In the genomic region with DNA sequence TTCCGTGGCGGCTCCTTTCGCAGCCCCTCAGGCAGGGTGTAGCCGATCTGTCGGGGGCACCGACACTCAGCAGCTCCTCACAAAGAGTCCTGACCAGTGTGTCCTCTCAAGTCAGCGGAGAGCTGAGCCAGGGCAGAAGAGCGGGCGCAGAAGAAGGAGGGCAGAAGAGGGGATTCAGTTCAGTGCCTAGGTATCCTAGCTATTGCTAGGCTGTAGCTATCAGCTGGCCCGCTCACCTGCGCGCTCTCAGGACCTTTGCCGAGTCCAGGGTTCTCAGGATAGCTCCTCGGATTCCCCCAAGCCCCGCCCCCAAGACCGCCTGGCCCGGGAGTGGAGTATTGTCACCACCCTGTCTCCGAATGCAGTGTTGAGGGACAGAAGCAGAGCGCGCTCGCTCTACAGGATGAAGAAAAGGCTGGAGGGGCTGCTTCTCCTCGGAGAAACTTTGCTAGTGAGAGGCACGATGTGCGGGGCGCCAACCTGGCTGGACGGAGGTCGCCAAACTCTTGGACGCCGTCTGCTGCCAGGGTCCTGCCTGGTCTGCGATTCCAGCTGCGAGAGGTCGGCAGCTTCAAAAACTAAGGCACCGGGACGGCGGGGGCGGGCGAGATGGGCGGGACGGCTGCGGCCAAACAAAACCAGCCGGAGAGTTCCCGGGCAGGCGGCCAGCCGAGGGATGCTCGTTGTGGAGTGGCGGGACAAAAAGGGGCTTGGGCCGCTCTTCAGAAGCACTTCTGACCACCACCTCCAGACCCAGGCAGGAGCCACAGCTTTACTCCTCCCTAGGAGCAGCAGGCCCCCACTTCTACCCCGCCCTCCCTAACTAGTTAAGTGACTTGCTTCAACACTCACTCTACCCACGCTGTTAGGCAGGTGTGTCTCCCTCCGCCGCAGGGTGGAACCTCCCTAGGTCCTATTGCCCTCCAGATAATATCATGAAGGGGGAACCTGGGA, we compare ENCODE assay signal across 8 cellular contexts. TPM values are rescaled to one million over a fixed set of nuclear protein-coding genes. Genes with fewer than 3 reads are reported as not detected.
DNase-seq lines count a peak whose midpoint lies in the region; ATAC-seq and TF ChIP-seq lines count a peak whose summit lies in the region.

XKRX (minus strand) TSS at position 258 of the 954 bp plus-strand sequence. CDS start 613 bp downstream, outside the sequence.

- H3K9me3 Mint-ChIP-seq in CD4-positive, alpha-beta T cell, result no peaks in the 10 kb centered on the region

- H3K9ac ChIP-seq in duodenal mucosa (ENCODE audit: low read depth in 1 of 2, low read length in 2 of 2), result peak within 1 kb of the TSS in 1 of 2 donors; percentile 25

- peak within 1 kb of the TSS; percentile 13 for H3K27ac ChIP-seq in CD4-positive, alpha-beta T cell (ENCODE audit: low read depth, low read length)
- no peak within 1 kb of the TSS for H3K27ac ChIP-seq in duodenal mucosa (ENCODE audit: low read depth, low read length)
- H3K27ac ChIP-seq in stomach, result no peak within 1 kb of the TSS

- peaks cover 55% of the 10 kb centered on the region for H3K4me1 Mint-ChIP-seq in CD4-positive, alpha-beta T cell (ENCODE audit: low read depth)

- no peaks in the 10 kb centered on the region for H3K27me3 ChIP-seq in CD4-positive, alpha-beta T cell (ENCODE audit: control insufficient read depth, insufficient read depth, low read length)
- H3K27me3 ChIP-seq in duodenal mucosa (ENCODE audit: control insufficient read depth in 1 of 2, insufficient read depth in 2 of 2, low read length in 2 of 2) (no peaks in the 10 kb centered on the region), stomach (peaks cover 0 to 18% (median 0%) of the 10 kb centered on the region in 3 donors)

- 1 to 37% (median 5%) methylated on average over 23 to 51 of the region's 51 CpGs for WGBS in stomach, 5 donors

- H3K9me3 ChIP-seq in CD4-positive, alpha-beta T cell (ENCODE audit: control insufficient read depth, low read length), result no peaks in the 10 kb centered on the region
- H3K9me3 ChIP-seq in duodenal mucosa (ENCODE audit: control insufficient read depth in 1 of 2, low read length in 2 of 2), result no peaks in the 10 kb centered on the region
- peaks cover 0 to 7% (median 4%) of the 10 kb centered on the region in 4 donors for H3K9me3 ChIP-seq in stomach

- in situ Hi-C loops in KBM-7 (cut with MboI; ENCODE audit: low pct_unique_long_range_greater_than_20kb, low sequenced_read_pairs), result no loop called here

- POLR2A ChIA-PET in CD4-positive, alpha-beta T cell (lab: Charles Lee), result interaction anchor here (1.0 kb wide), 1 partner anchor 10 kb away, joined by 4 read pairs; no protein-coding TSS in a partner anchor

- no peaks in the 10 kb centered on the region for H3K36me3 Mint-ChIP-seq in CD4-positive, alpha-beta T cell (ENCODE audit: low read depth)

- no peak for TF ChIP-seq EP300 in stomach (IDR thresholded peaks at IDR 0.05)

- ATAC-seq in CD4-positive, alpha-beta T cell (ENCODE audit: poor library complexity), result peak; percentile 86
- ATAC-seq in GM19468 (IDR thresholded peaks at IDR 0.05; ENCODE audit: extremely low read depth, unreplicated experiment) (peak; percentile 42), HG03571 (IDR thresholded peaks at IDR 0.05; ENCODE audit: unreplicated experiment) (no peak)

- H3K27me3 Mint-ChIP-seq in CD4-positive, alpha-beta T cell, result no peaks in the 10 kb centered on the region

- DNase-seq in CD4-positive, alpha-beta T cell, result peak in 9 of 10 experiments; percentile 1 to 42 (median 26)
- DNase-seq in KBM-7, result peak; percentile 49
- DNase-seq in activated CD4-positive, alpha-beta T cell treated with anti-CD3 and anti-CD28 coated beads for 24 hours (ENCODE audit: low read depth in 2 of 2), result peak; percentile 23 to 33
- DNase-seq in mucosa of gallbladder (ENCODE audit: low spot score), result peak; percentile 20
- peak; percentile 53 for DNase-seq in stomach

- H3K4me1 ChIP-seq in duodenal mucosa (ENCODE audit: control insufficient read depth in 1 of 2, insufficient read depth in 2 of 2, low read length in 2 of 2) (peaks cover 0 to 3% of the 10 kb centered on the region in 2 donors), stomach (peaks cover 0 to 13% (median 6%) of the 10 kb centered on the region in 4 donors)

- CTCF ChIA-PET in CD4-positive, alpha-beta T cell (lab: Charles Lee), result no interaction called here

- no peak for TF ChIP-seq CTCF in CD4-positive, alpha-beta T cell (IDR thresholded peaks at IDR 0.05)
- TF ChIP-seq CTCF in stomach (IDR thresholded peaks at IDR 0.05), result no peak

- H3K27ac Mint-ChIP-seq in CD4-positive, alpha-beta T cell, result peak within 1 kb of the TSS; percentile 71

- peak within 1 kb of the TSS; percentile 92 for H3K4me3 Mint-ChIP-seq in CD4-positive, alpha-beta T cell

- no peaks in the 10 kb centered on the region for H3K36me3 ChIP-seq in duodenal mucosa (ENCODE audit: control insufficient read depth in 1 of 2, insufficient read depth in 2 of 2, low read length in 2 of 2)
- no peaks in the 10 kb centered on the region for H3K36me3 ChIP-seq in stomach

- H3K4me3 ChIP-seq in duodenal mucosa (ENCODE audit: low read depth in 1 of 2, low read length in 2 of 2) (peak within 1 kb of the TSS; percentile 62 to 65), stomach (peak within 1 kb of the TSS; percentile 38 to 55 (median 46))

- TF ChIP-seq POLR2A in stomach (IDR thresholded peaks at IDR 0.05), result no peak

- intact Hi-C loops in CD4-positive, alpha-beta T cell (cut with DNase I, micrococcal nuclease), result no loop called here
- intact Hi-C loops in stomach (cut with DNase I; ENCODE audit: low total_unique reads), result no loop called here

RNA-seq across cellular contexts. Expression of gene XKRX, which starts in this region (rescaled TPM):
- total RNA-seq in CD4-positive, alpha-beta T cell, result 1 to 10 TPM; 1.9 to 2.5 TPM
- total RNA-seq in mucosa of gallbladder (0.26 TPM), stomach (under 1 TPM in 1 of 5 donors, not detected in 4; 0.92 TPM)
- under 1 TPM in 2 of 3 donors, not detected in 1; 0.31 to 0.63 TPM for polyA plus RNA-seq in stomach

Comparison
In these comparisons a context has a peak if more than half of its experiments do, and no peak if none do; other contexts are left out.
1. Peak in DNase-seq in mucosa of gallbladder; RNA of the gene not detected or under 1 TPM.
2. Peak in DNase-seq and H3K4me3 ChIP-seq in stomach; RNA of the gene not detected or under 1 TPM.